In genomic region chr16:83315271-83315670, GRCh38 we compare ENCODE assay signal across 28 cellular contexts.
"Had no signal": no experiment of that assay in that cellular context is flagged by ENCODE, and none has a peak within 500 bp of the region (broad histone marks: within the 10 kb centered on the region; RNA-seq: fewer than 3 reads in every experiment).

No MANE protein-coding gene starts in this region.

- H3K36me3 ChIP-seq: cardiac muscle cell, colonic mucosa, ovary, right lobe of liver, thoracic aorta had no signal

- ATAC-seq: activated CD8-positive, alpha-beta memory T cell treated with anti-CD3 and anti-CD28 coated beads, Interleukin-2, amount 10 ng/mL, durations not matched to agents 7 days and 5 days; activated CD8-positive, alpha-beta T cell treated with anti-CD3 and anti-CD28 coated beads, Interleukin-2, amount 10 ng/mL, durations not matched to agents 7 days and 5 days; left colon; right lobe of liver; stimulated activated effector memory CD8-positive, alpha-beta T cell treated with anti-CD3 and anti-CD28 coated beads, Interleukin-12 subunit alpha, Interleukin-12 subunit beta, amount 100 ng/mL, for 72 hours; WTC11 had no signal

- H3K27me3 ChIP-seq: cardiac muscle cell, colonic mucosa, ovary, right lobe of liver had no signal

- DNase-seq: activated CD4-positive, alpha-beta T cell treated with anti-CD3 and anti-CD28 coated beads for 1 hour; activated CD4-positive, alpha-beta T cell treated with anti-CD3 and anti-CD28 coated beads, Interleukin-2, amount 10 ng/mL, durations not matched to agents 7 days and 5 days; activated CD8-positive, alpha-beta memory T cell treated with anti-CD3 and anti-CD28 coated beads, Interleukin-2, amount 10 ng/mL, durations not matched to agents 7 days and 5 days; activated CD8-positive, alpha-beta T cell treated with anti-CD3 and anti-CD28 coated beads, Interleukin-2, amount 10 ng/mL, durations not matched to agents 7 days and 5 days; activated naive CD4-positive, alpha-beta T cell treated with anti-CD3 and anti-CD28 coated beads, Interleukin-2, amount 10 ng/mL, durations not matched to agents 7 days and 5 days; activated naive CD8-positive, alpha-beta T cell treated with anti-CD3 and anti-CD28 coated beads, Interleukin-2, amount 10 ng/mL, durations not matched to agents 7 days and 5 days; activated T-cell treated with anti-CD3 and anti-CD28 coated beads, Interleukin-2, amount 50 U/mL, for 48 hours; amygdala; cerebellar nuclear complex; colonic mucosa; effector CD8-positive, alpha-beta T cell; head of caudate nucleus; hippocampal formation; kidney; left colon; mammary epithelial cell; naive B cell; ovary; right lobe of liver; stimulated activated CD4-positive, alpha-beta T cell treated with anti-CD3 and anti-CD28 coated beads, Interleukin-4, amount 100 ng/mL, for 24 hours; T-helper 2 cell had no signal

- H3K4me3 ChIP-seq: cardiac muscle cell, colonic mucosa, ovary, right lobe of liver, skin epidermis, thoracic aorta had no signal

- H3K9me3 ChIP-seq: colonic mucosa, ovary, right lobe of liver, thoracic aorta had no signal

- H3K4me1 ChIP-seq: colonic mucosa, right lobe of liver had no signal

- FAIRE-seq: endometrium, kidney, urothelium cell line had no signal
